In genomic region chr2:135078417-135078816, GRCh38 we compare ENCODE assay signal across 9 cellular contexts. TPM values are rescaled to one million over a fixed set of nuclear protein-coding genes. Genes with fewer than 3 reads are reported as not detected.
"Had no signal": no experiment of that assay in that cellular context is flagged by ENCODE, and none has a peak within 500 bp of the region (broad histone marks: within the 10 kb centered on the region; RNA-seq: fewer than 3 reads in every experiment).

No MANE protein-coding gene starts in this region.

- DNase-seq: IMR-90, KBM-7, KG1 had no signal

- H3K27ac ChIP-seq: HL-60, KMS-11 had no signal

- FAIRE-seq: HTR-8/SVneo had no signal

- H3K9ac ChIP-seq: KMS-11 had no signal

- H3K4me2 ChIP-seq: KMS-11 had no signal

RNA-seq across cellular contexts. Expression of gene MAP3K19, which starts 31.2 kb away (rescaled TPM):
- total RNA-seq: HT-29, HT1080, IMR-90 had no signal
- polyA plus RNA-seq: IgD-negative memory B cell, IMR-90 had no signal
